ENCODE assay signal across 13 cellular contexts in genomic region chr15:101180620-101181307, GRCh38.
DNase-seq lines count a peak whose midpoint lies in the region; ATAC-seq and TF ChIP-seq lines count a peak whose summit lies in the region.
"Had no signal": no experiment of that assay in that cellular context is flagged by ENCODE, and none has a peak within 500 bp of the region (broad histone marks: within the 10 kb centered on the region; RNA-seq: fewer than 3 reads in every experiment).

No MANE protein-coding gene starts in this region.

- H3K27ac ChIP-seq in CD4-positive, CD25-positive, alpha-beta regulatory T cell (ENCODE audit: insufficient read depth, low read length, poor library complexity, severe bottlenecking): no peak overlapping the region
- H3K27ac ChIP-seq in OCI-LY7 (ENCODE audit: low read depth, low read length, poor library complexity, severe bottlenecking): no peak overlapping the region
- H3K27ac ChIP-seq: gastrocnemius medialis had no signal

- H3K4me3 Mint-ChIP-seq in CD4-positive, CD25-positive, alpha-beta regulatory T cell: no peak overlapping the region
- peak overlapping the region; percentile 45 for H3K4me3 Mint-ChIP-seq in activated naive CD8-positive, alpha-beta T cell treated with anti-CD3 and anti-CD28 coated beads, Interleukin-2, amount 10 ng/mL, durations not matched to agents 7 days and 5 days
- H3K4me3 Mint-ChIP-seq in osteocyte (ENCODE audit: unreplicated experiment): no peak overlapping the region
- no peak overlapping the region for H3K4me3 Mint-ChIP-seq in mesothelial cell of epicardium
- H3K4me3 Mint-ChIP-seq: brain; effector memory CD8-positive, alpha-beta T cell had no signal

- no peaks in the 10 kb centered on the region for H3K27me3 ChIP-seq in CD4-positive, CD25-positive, alpha-beta regulatory T cell (ENCODE audit: control insufficient read depth, insufficient read depth, low read length)
- H3K27me3 ChIP-seq: gastrocnemius medialis had no signal

- CTCF ChIA-PET in OCI-LY7 (lab: Charles Lee; ENCODE audit: unreplicated experiment): no interaction called here

- H4K20me1 ChIP-seq in OCI-LY7 (ENCODE audit: insufficient read depth, low read length): no peaks in the 10 kb centered on the region

- no peak overlapping the region for H3K4me2 ChIP-seq in OCI-LY7 (ENCODE audit: low read length)

- peaks cover 24% of the 10 kb centered on the region for H3K36me3 Mint-ChIP-seq in CD4-positive, CD25-positive, alpha-beta regulatory T cell
- H3K36me3 Mint-ChIP-seq in activated naive CD8-positive, alpha-beta T cell treated with anti-CD3 and anti-CD28 coated beads, Interleukin-2, amount 10 ng/mL, durations not matched to agents 7 days and 5 days: peaks cover 41% of the 10 kb centered on the region
- H3K36me3 Mint-ChIP-seq in osteocyte (ENCODE audit: unreplicated experiment) (peaks cover 27% of the 10 kb centered on the region), mesothelial cell of epicardium (peaks cover 46% of the 10 kb centered on the region)

- no peak overlapping the region for H2AFZ ChIP-seq in OCI-LY7 (ENCODE audit: low read length)

- peak overlapping the region; percentile 28 to 72 (median 53) for H3K27ac Mint-ChIP-seq in CD4-positive, CD25-positive, alpha-beta regulatory T cell
- H3K27ac Mint-ChIP-seq in activated naive CD8-positive, alpha-beta T cell treated with anti-CD3 and anti-CD28 coated beads, Interleukin-2, amount 10 ng/mL, durations not matched to agents 7 days and 5 days: peak overlapping the region; percentile 84
- H3K27ac Mint-ChIP-seq in osteocyte (ENCODE audit: unreplicated experiment) (peak overlapping the region; percentile 59), mesothelial cell of epicardium (no peak overlapping the region)

- H3K4me3 ChIP-seq in CD4-positive, CD25-positive, alpha-beta regulatory T cell (ENCODE audit: low read depth, low read length): no peak overlapping the region
- no peak overlapping the region for H3K4me3 ChIP-seq in OCI-LY7 (ENCODE audit: low read depth, low read length, poor library complexity, severe bottlenecking)
- H3K4me3 ChIP-seq: gastrocnemius medialis had no signal

- no peaks in the 10 kb centered on the region for H3K9me3 ChIP-seq in CD4-positive, CD25-positive, alpha-beta regulatory T cell (ENCODE audit: control insufficient read depth in 2 of 2, low read length in 2 of 2)
- H3K9me3 ChIP-seq in OCI-LY7 (ENCODE audit: low read length): no peaks in the 10 kb centered on the region
- H3K9me3 ChIP-seq: gastrocnemius medialis had no signal

- H3K36me3 ChIP-seq in CD4-positive, CD25-positive, alpha-beta regulatory T cell (ENCODE audit: control insufficient read depth, insufficient read depth, low read length): peaks cover 21% of the 10 kb centered on the region
- no peaks in the 10 kb centered on the region for H3K36me3 ChIP-seq in OCI-LY7 (ENCODE audit: insufficient read depth, low read length)

- no peak for TF ChIP-seq CTCF in osteocyte (IDR thresholded peaks at IDR 0.05)
- no peak for TF ChIP-seq CTCF in mesothelial cell of epicardium (IDR thresholded peaks at IDR 0.05; ENCODE audit: unreplicated experiment)
- TF ChIP-seq CTCF in OCI-LY7 (conservative IDR thresholded peaks at IDR 0.05; ENCODE audit: low read length): no peak

- no peaks in the 10 kb centered on the region for H3K9me3 Mint-ChIP-seq in CD4-positive, CD25-positive, alpha-beta regulatory T cell
- no peaks in the 10 kb centered on the region for H3K9me3 Mint-ChIP-seq in activated naive CD8-positive, alpha-beta T cell treated with anti-CD3 and anti-CD28 coated beads, Interleukin-2, amount 10 ng/mL, durations not matched to agents 7 days and 5 days
- H3K9me3 Mint-ChIP-seq in osteocyte (ENCODE audit: unreplicated experiment): peaks cover 6% of the 10 kb centered on the region
- no peaks in the 10 kb centered on the region for H3K9me3 Mint-ChIP-seq in mesothelial cell of epicardium
- H3K9me3 Mint-ChIP-seq: effector memory CD8-positive, alpha-beta T cell had no signal

- no peaks in the 10 kb centered on the region for H3K9me2 ChIP-seq in OCI-LY7 (ENCODE audit: insufficient read depth, low read length)

- H3K27me3 Mint-ChIP-seq in CD4-positive, CD25-positive, alpha-beta regulatory T cell: no peaks in the 10 kb centered on the region
- no peaks in the 10 kb centered on the region for H3K27me3 Mint-ChIP-seq in activated naive CD8-positive, alpha-beta T cell treated with anti-CD3 and anti-CD28 coated beads, Interleukin-2, amount 10 ng/mL, durations not matched to agents 7 days and 5 days
- no peaks in the 10 kb centered on the region for H3K27me3 Mint-ChIP-seq in osteocyte (ENCODE audit: unreplicated experiment)
- H3K27me3 Mint-ChIP-seq in mesothelial cell of epicardium (ENCODE audit: low read depth): no peaks in the 10 kb centered on the region
- H3K27me3 Mint-ChIP-seq: brain; effector memory CD8-positive, alpha-beta T cell had no signal

- intact Hi-C loops in OCI-LY7 (cut with micrococcal nuclease; ENCODE audit: unreplicated experiment): no loop called here

- BruUV-seq in OCI-LY7 (replicated peaks; lab: Mats Ljungman, UMichigan): no TSS peak

- H3K4me1 Mint-ChIP-seq in CD4-positive, CD25-positive, alpha-beta regulatory T cell: peaks cover 31 to 39% (median 32%) of the 10 kb centered on the region in 4 donors
- peaks cover 50% of the 10 kb centered on the region for H3K4me1 Mint-ChIP-seq in activated naive CD8-positive, alpha-beta T cell treated with anti-CD3 and anti-CD28 coated beads, Interleukin-2, amount 10 ng/mL, durations not matched to agents 7 days and 5 days
- H3K4me1 Mint-ChIP-seq in osteocyte (ENCODE audit: unreplicated experiment) (peaks cover 47% of the 10 kb centered on the region), mesothelial cell of epicardium (peaks cover 4% of the 10 kb centered on the region)

- peak in 1 of 3 donors; percentile 19 for DNase-seq in CD4-positive, CD25-positive, alpha-beta regulatory T cell
- DNase-seq in HUDEP-2 (lab: John Stamatoyannopoulos, UW; ENCODE audit: unreplicated experiment in 76 of 76) (peak in 65 of 76 experiments; percentile 10 to 72 (median 43)), osteocyte (ENCODE audit: extremely low spot score, unreplicated experiment) (no peak), mesothelial cell of epicardium (ENCODE audit: low spot score in 2 of 2, unreplicated experiment in 2 of 2) (no peak), OCI-LY7 (ENCODE audit: low spot score) (no peak), NCI-H510A treated with DMSO at 0.1 percent for 48 hours (lab: John Stamatoyannopoulos, UW) (no peak)
- no peak for DNase-seq in activated naive CD8-positive, alpha-beta T cell treated with anti-CD3 and anti-CD28 coated beads, Interleukin-2, amount 10 ng/mL, durations not matched to agents 7 days and 5 days
- DNase-seq: Calu3; effector memory CD8-positive, alpha-beta T cell; gastrocnemius medialis; NCI-H1048; substantia nigra had no signal

- no peaks in the 10 kb centered on the region for H3K4me1 ChIP-seq in CD4-positive, CD25-positive, alpha-beta regulatory T cell (ENCODE audit: control insufficient read depth, insufficient read depth, low read length, poor library complexity, severe bottlenecking)
- H3K4me1 ChIP-seq in OCI-LY7 (ENCODE audit: insufficient read depth, low read length, poor library complexity, severe bottlenecking): no peaks in the 10 kb centered on the region

- no peaks in the 10 kb centered on the region for H3K79me2 ChIP-seq in OCI-LY7 (ENCODE audit: insufficient read depth, low read depth, low read length)

- POLR2A ChIA-PET in activated naive CD8-positive, alpha-beta T cell treated with anti-CD3 and anti-CD28 coated beads, Interleukin-2, amount 10 ng/mL, durations not matched to agents 7 days and 5 days (lab: Charles Lee): interaction anchor here (0.6 to 2.3 kb wide), 4 partner anchors 12 to 90 kb away, joined by 3 to 5 read pairs (median 3); no protein-coding TSS in a partner anchor
- POLR2A ChIA-PET in OCI-LY7 (lab: Charles Lee): no interaction called here

- ATAC-seq in CD4-positive, CD25-positive, alpha-beta regulatory T cell (ENCODE audit: low read depth in 2 of 2): no peak
- peak; percentile 81 for ATAC-seq in activated naive CD8-positive, alpha-beta T cell treated with anti-CD3 and anti-CD28 coated beads, Interleukin-2, amount 10 ng/mL, durations not matched to agents 7 days and 5 days (ENCODE audit: low read depth)
- ATAC-seq: effector memory CD8-positive, alpha-beta T cell; gastrocnemius medialis had no signal

Comparison
In these comparisons a context has a peak if more than half of its experiments do, and no peak if none do; other contexts are left out.
1. DNase-seq: peak in HUDEP-2 (65 of 76); none in activated naive CD8-positive, alpha-beta T cell treated with anti-CD3 and anti-CD28 coated beads, Interleukin-2, amount 10 ng/mL, durations not matched to agents 7 days and 5 days (single experiment), osteocyte (single experiment), mesothelial cell of epicardium (0 of 2), OCI-LY7 (single experiment) and NCI-H510A treated with DMSO at 0.1 percent for 48 hours (single experiment).